In genomic region chr20:5113615-5113986, GRCh38 we compare ENCODE assay signal across 8 cellular contexts. TPM values are rescaled to one million over a fixed set of nuclear protein-coding genes. Genes with fewer than 3 reads are reported as not detected.
DNase-seq lines count a peak whose midpoint lies in the region; ATAC-seq, FAIRE-seq and TF ChIP-seq lines count a peak whose summit lies in the region.

No MANE protein-coding gene starts in this region.

- peaks cover 18% of the 10 kb centered on the region for H3K4me1 ChIP-seq in mononuclear cell (ENCODE audit: insufficient read depth, low read length)

- peak overlapping the region; percentile 91 for H3K27ac Mint-ChIP-seq in stimulated activated naive CD8-positive, alpha-beta T cell treated with anti-CD3 and anti-CD28 coated beads, Interleukin-15, Interleukin-2, amounts not matched to agents 100 ng/mL and 50 ng/mL, for 24 hours

- H3K4me3 Mint-ChIP-seq in stimulated activated naive CD8-positive, alpha-beta T cell treated with anti-CD3 and anti-CD28 coated beads, Interleukin-15, Interleukin-2, amounts not matched to agents 100 ng/mL and 50 ng/mL, for 24 hours: peak overlapping the region; percentile 96

- H3K9me3 ChIP-seq in mononuclear cell (ENCODE audit: low read depth, low read length): no peaks in the 10 kb centered on the region

- in situ Hi-C loops in brain microvascular endothelial cell (cut with HindIII; ENCODE audit: low pct_ligation_motif_present, low sequenced_read_pairs): no loop called here

- H3K27me3 ChIP-seq in brain microvascular endothelial cell (replicated peaks): no peaks in the 10 kb centered on the region
- no peaks in the 10 kb centered on the region for H3K27me3 ChIP-seq in mononuclear cell (ENCODE audit: insufficient read depth, low read length)

- H3K36me3 ChIP-seq in brain microvascular endothelial cell (replicated peaks): peaks cover 34% of the 10 kb centered on the region

- no peak for TF ChIP-seq CTCF in brain microvascular endothelial cell (IDR thresholded peaks at IDR 0.05; ENCODE audit: low read depth, low read length, missing control alignments)

- no peak for FAIRE-seq in urothelium cell line (lab: Jason Lieb, UNC)

- no peaks in the 10 kb centered on the region for H3K27me3 Mint-ChIP-seq in stimulated activated naive CD8-positive, alpha-beta T cell treated with anti-CD3 and anti-CD28 coated beads, Interleukin-15, Interleukin-2, amounts not matched to agents 100 ng/mL and 50 ng/mL, for 24 hours

- ATAC-seq in stimulated activated naive CD8-positive, alpha-beta T cell treated with anti-CD3 and anti-CD28 coated beads, Interleukin-15, Interleukin-2, amounts not matched to agents 100 U/mL and 50 U/mL, for 24 hours: no peak
- no peak for ATAC-seq in GM19467 (IDR thresholded peaks at IDR 0.05; ENCODE audit: unreplicated experiment)

- no peak for DNase-seq in stimulated activated naive CD8-positive, alpha-beta T cell treated with anti-CD3 and anti-CD28 coated beads, Interleukin-15, Interleukin-2, amounts not matched to agents 100 U/mL and 50 U/mL, for 24 hours
- DNase-seq in brain microvascular endothelial cell (no peak), urothelium cell line (ENCODE audit: low spot score) (no peak), NCI-H146 treated with DMSO at 0.1 percent for 48 hours (lab: John Stamatoyannopoulos, UW; ENCODE audit: unreplicated experiment) (no peak)
- DNase-seq in stimulated activated naive CD4-positive, alpha-beta T cell treated with Interleukin-2 at 50 U/mL for 16 hours (lab: John Stamatoyannopoulos, UW): no peak

- peaks cover 72% of the 10 kb centered on the region for H3K36me3 Mint-ChIP-seq in stimulated activated naive CD8-positive, alpha-beta T cell treated with anti-CD3 and anti-CD28 coated beads, Interleukin-15, Interleukin-2, amounts not matched to agents 100 ng/mL and 50 ng/mL, for 24 hours (ENCODE audit: low read depth)

- peak overlapping the region; percentile 99 for H3K4me3 ChIP-seq in brain microvascular endothelial cell (ENCODE audit: low read depth, low read length)
- peak overlapping the region; percentile 80 for H3K4me3 ChIP-seq in mononuclear cell (ENCODE audit: low read length)

- no peaks in the 10 kb centered on the region for H3K9me3 Mint-ChIP-seq in stimulated activated naive CD8-positive, alpha-beta T cell treated with anti-CD3 and anti-CD28 coated beads, Interleukin-15, Interleukin-2, amounts not matched to agents 100 ng/mL and 50 ng/mL, for 24 hours

- H3K4me1 Mint-ChIP-seq in stimulated activated naive CD8-positive, alpha-beta T cell treated with anti-CD3 and anti-CD28 coated beads, Interleukin-15, Interleukin-2, amounts not matched to agents 100 ng/mL and 50 ng/mL, for 24 hours (ENCODE audit: low read depth): peaks cover 54% of the 10 kb centered on the region

- peak overlapping the region; percentile 77 for H3K27ac ChIP-seq in brain microvascular endothelial cell

RNA-seq across cellular contexts. Expression of gene TMEM230, which starts 0.7 kb away (rescaled TPM):
- 53.7 TPM for total RNA-seq in mononuclear cell

RNA-seq across cellular contexts. Expression of gene PCNA, which starts 6.2 kb away (rescaled TPM):
- 18.7 TPM for total RNA-seq in mononuclear cell

RNA-seq across cellular contexts. Expression of gene CDS2, which starts 13.2 kb away (rescaled TPM):
- 49.1 TPM for total RNA-seq in mononuclear cell
